ENCODE assay signal across 10 cellular contexts in genomic region chr2:173184031-173185004, GRCh38.
DNase-seq lines count a peak whose midpoint lies in the region; ATAC-seq, FAIRE-seq and TF ChIP-seq lines count a peak whose summit lies in the region.
"Had no signal": no experiment of that assay in that cellular context is flagged by ENCODE, and none has a peak within 500 bp of the region (broad histone marks: within the 10 kb centered on the region; RNA-seq: fewer than 3 reads in every experiment).

No MANE protein-coding gene starts in this region.

- H3K27me3 ChIP-seq in HUES48 (ENCODE audit: control insufficient read depth, insufficient read depth, low read length) (no peaks in the 10 kb centered on the region), bronchial epithelial cell (ENCODE audit: control insufficient read depth, insufficient read depth, low read length) (no peaks in the 10 kb centered on the region), keratinocyte (ENCODE audit: control insufficient read depth, extremely low read depth, insufficient read depth, low read length) (no peaks in the 10 kb centered on the region), tibial nerve (no peaks in the 10 kb centered on the region), spleen (replicated peaks in 1 of 7) (no peaks in the 10 kb centered on the region)

- H3K4me1 ChIP-seq in HUES48 (ENCODE audit: control insufficient read depth, insufficient read depth, low read length) (peaks cover 17% of the 10 kb centered on the region), keratinocyte (ENCODE audit: control insufficient read depth, extremely low read depth, insufficient read depth, low read length) (peaks cover 19% of the 10 kb centered on the region), tibial nerve (peaks cover 0 to 5% (median 0%) of the 10 kb centered on the region in 4 donors), spleen (no peaks in the 10 kb centered on the region)

- H3K79me2 ChIP-seq in keratinocyte (ENCODE audit: control insufficient read depth, insufficient read depth, low read length) = no peaks in the 10 kb centered on the region

- no peak overlapping the region for H3K4me2 ChIP-seq in keratinocyte (ENCODE audit: control insufficient read depth, extremely low read depth, insufficient read depth, low read depth, low read length)

- peak; percentile 99 for DNase-seq in bronchial epithelial cell (ENCODE audit: low read depth)
- peak; percentile 63 for DNase-seq in keratinocyte (ENCODE audit: low read depth, low spot score)
- DNase-seq in tibial nerve (ENCODE audit: low spot score in 2 of 2) = peak; percentile 19 to 51
- no peak for DNase-seq in NOMO-1 (lab: John Stamatoyannopoulos, UW; ENCODE audit: unreplicated experiment in 2 of 2)
- no peak for DNase-seq in effector CD8-positive, alpha-beta T cell (lab: John Stamatoyannopoulos, UW)
- no peak for DNase-seq in spleen
- DNase-seq: cerebellar nuclear complex, KBM-7 had no signal

- ATAC-seq in HG03095 (IDR thresholded peaks at IDR 0.05; ENCODE audit: unreplicated experiment) = no peak

- H4K20me1 ChIP-seq in keratinocyte (ENCODE audit: control insufficient read depth, extremely low read depth, insufficient read depth, low read length) = no peaks in the 10 kb centered on the region

- FAIRE-seq in bronchial epithelial cell (lab: Jason Lieb, UNC) (peak; percentile 90), keratinocyte (lab: Jason Lieb, UNC) (peak; percentile 99)

- no peaks in the 10 kb centered on the region for H3K9me3 ChIP-seq in HUES48 (ENCODE audit: control insufficient read depth, insufficient read depth, low read length)
- no peaks in the 10 kb centered on the region for H3K9me3 ChIP-seq in keratinocyte (ENCODE audit: control insufficient read depth, low read depth, low read length)
- peaks cover 0 to 5% (median 0%) of the 10 kb centered on the region in 4 donors for H3K9me3 ChIP-seq in tibial nerve
- peaks cover 0 to 9% (median 1%) of the 10 kb centered on the region in 8 donors for H3K9me3 ChIP-seq in spleen

- dilution Hi-C loops in keratinocyte (cut with MboI; ENCODE audit: extremely low pct_ligation_motif_present, low sequenced_read_pairs) = loop anchor here (25.0 kb wide), 1 partner anchor 147 kb away; no protein-coding TSS in a partner anchor

- intact Hi-C loops in spleen (cut with DNase I; ENCODE audit: low total_unique reads) = no loop called here

- no peak overlapping the region for H3K9ac ChIP-seq in HUES48 (ENCODE audit: low read depth, low read length)
- H3K9ac ChIP-seq in keratinocyte (ENCODE audit: control insufficient read depth, extremely low read depth, insufficient read depth, low read length) = no peak overlapping the region

- TF ChIP-seq EP300 in tibial nerve (IDR thresholded peaks at IDR 0.05) = peak in 1 of 2 donors; percentile 56

- no peak overlapping the region for H2AFZ ChIP-seq in keratinocyte (ENCODE audit: control insufficient read depth, low read length)

- 78 to 79% methylated on average over 11 of the region's 11 CpGs for WGBS in tibial nerve, 2 donors
- 86 to 95% (median 89%) methylated on average over 11 of the region's 11 CpGs for WGBS in spleen, 5 donors

- no peaks in the 10 kb centered on the region for H3K9me1 ChIP-seq in keratinocyte (ENCODE audit: control insufficient read depth, extremely low read depth, insufficient read depth, low read length)

- H3K36me3 ChIP-seq in HUES48 (ENCODE audit: control insufficient read depth, insufficient read depth, low read length) = no peaks in the 10 kb centered on the region
- no peaks in the 10 kb centered on the region for H3K36me3 ChIP-seq in bronchial epithelial cell (ENCODE audit: control insufficient read depth, insufficient read depth, low read length)
- no peaks in the 10 kb centered on the region for H3K36me3 ChIP-seq in keratinocyte (ENCODE audit: control insufficient read depth in 2 of 2, extremely low read depth in 1 of 2, insufficient read depth in 2 of 2, low read length in 2 of 2)
- H3K36me3 ChIP-seq in tibial nerve = no peaks in the 10 kb centered on the region
- H3K36me3 ChIP-seq in spleen = no peaks in the 10 kb centered on the region

- no peak for TF ChIP-seq CTCF in bronchial epithelial cell (IDR thresholded peaks at IDR 0.05; ENCODE audit: insufficient read depth, low read length, severe bottlenecking)
- TF ChIP-seq CTCF in keratinocyte (optimal IDR thresholded peaks at IDR 0.05 in 1 of 3, IDR thresholded peaks at IDR 0.05 in 1 of 3, conservative IDR thresholded peaks at IDR 0.05 in 1 of 3; ENCODE audit: extremely low read depth in 1 of 3, insufficient read depth in 2 of 3, low read length in 3 of 3) = no peak
- no peak for TF ChIP-seq CTCF in tibial nerve (IDR thresholded peaks at IDR 0.05)
- TF ChIP-seq CTCF in spleen (IDR thresholded peaks at IDR 0.05 in 8 of 11, conservative IDR thresholded peaks at IDR 0.05 in 3 of 11) = no peak

- H3K4me3 ChIP-seq in HUES48 (ENCODE audit: low read depth, low read length) (no peak overlapping the region), bronchial epithelial cell (ENCODE audit: low read depth, low read length) (no peak overlapping the region), keratinocyte (ENCODE audit: control insufficient read depth in 2 of 3, extremely low read depth in 1 of 3, insufficient read depth in 2 of 3, low read depth in 1 of 3, low read length in 3 of 3) (no peak overlapping the region), tibial nerve (no peak overlapping the region), spleen (no peak overlapping the region)

- peak overlapping the region; percentile 36 for H3K27ac ChIP-seq in HUES48 (ENCODE audit: low read depth, low read length)
- H3K27ac ChIP-seq in keratinocyte (ENCODE audit: control insufficient read depth, insufficient read depth, low read length) = peak overlapping the region; percentile 57
- H3K27ac ChIP-seq in tibial nerve = peak overlapping the region in 1 of 4 donors; percentile 46
- no peak overlapping the region for H3K27ac ChIP-seq in spleen

- no peak for TF ChIP-seq POLR2A in tibial nerve (IDR thresholded peaks at IDR 0.05)
- no peak for TF ChIP-seq POLR2A in spleen (IDR thresholded peaks at IDR 0.05)

Comparison
In these comparisons a context has a peak if more than half of its experiments do, and no peak if none do; other contexts are left out.
1. H3K27ac ChIP-seq: peak in HUES48 (single experiment) and keratinocyte (single experiment); none in spleen (0 of 8).
2. DNase-seq: peak in bronchial epithelial cell (single experiment), keratinocyte (single experiment) and tibial nerve (2 of 2); none in NOMO-1 (0 of 2), effector CD8-positive, alpha-beta T cell (single experiment) and spleen (single experiment).